Comparison of ENCODE assay signal across 20 cellular contexts in genomic region chr4:156329779-156330178, GRCh38.
DNase-seq lines count a peak whose midpoint lies in the region; ATAC-seq and TF ChIP-seq lines count a peak whose summit lies in the region.
"Had no signal": no experiment of that assay in that cellular context is flagged by ENCODE, and none has a peak within 500 bp of the region (broad histone marks: within the 10 kb centered on the region; RNA-seq: fewer than 3 reads in every experiment).

No MANE protein-coding gene starts in this region.

- no peaks in the 10 kb centered on the region for H3F3A ChIP-seq in GM23248 (ENCODE audit: insufficient read depth)

- no peak overlapping the region for H4K5ac ChIP-seq in mesendoderm (ENCODE audit: low read length)

- H4K8ac ChIP-seq in mesendoderm (ENCODE audit: low read depth, low read length), result no peak overlapping the region

- no peak overlapping the region for H2AK5ac ChIP-seq in mesendoderm (ENCODE audit: low read length)

- no peaks in the 10 kb centered on the region for H3K36me3 Mint-ChIP-seq in T-cell
- H3K36me3 Mint-ChIP-seq: memory B cell had no signal

- H3K9me2 ChIP-seq in GM23248 (ENCODE audit: insufficient read depth), result no peaks in the 10 kb centered on the region

- H3K9ac ChIP-seq in GM23248, result no peak overlapping the region
- H3K9ac ChIP-seq in mesendoderm (ENCODE audit: low read length), result no peak overlapping the region

- CTCF ChIA-PET in T-cell (lab: Charles Lee), result interaction anchor here in 1 of 2 donors (0.6 kb wide), 1 partner anchor 58 kb away, joined by 3 read pairs; no protein-coding TSS in a partner anchor

- H3K4me3 ChIP-seq in GM23248, result no peak overlapping the region
- H3K4me3 ChIP-seq in brain microvascular endothelial cell (ENCODE audit: low read depth, low read length), result no peak overlapping the region
- H3K4me3 ChIP-seq in mesendoderm (ENCODE audit: low read length), result no peak overlapping the region
- no peak overlapping the region for H3K4me3 ChIP-seq in uterus
- no peak overlapping the region for H3K4me3 ChIP-seq in testis
- H3K4me3 ChIP-seq: coronary artery, SJSA1, tibial nerve had no signal

- H3K36me3 ChIP-seq in GM23248 (ENCODE audit: low read depth) (no peaks in the 10 kb centered on the region), brain microvascular endothelial cell (replicated peaks) (no peaks in the 10 kb centered on the region), mesendoderm (ENCODE audit: control insufficient read depth, insufficient read depth, low read length) (no peaks in the 10 kb centered on the region), uterus (no peaks in the 10 kb centered on the region), testis (ENCODE audit: low read depth, missing control alignments) (no peaks in the 10 kb centered on the region)
- H3K36me3 ChIP-seq: right lobe of liver, SJSA1, tibial nerve had no signal

- H2BK15ac ChIP-seq in mesendoderm (replicated peaks; ENCODE audit: low read depth), result peak overlapping the region; percentile 57

- no peak overlapping the region for H2BK5ac ChIP-seq in mesendoderm (ENCODE audit: low read length)

- peak overlapping the region; percentile 13; the same call in 1 of the 2 replicates for H2AFZ ChIP-seq in GM23248

- 24 to 36% methylated on average over 1 of the region's 1 CpG for WGBS in GM23248 (ENCODE audit: low coverage in 1 of 2, low lambda C conversion rate in 2 of 2, missing lambda C conversion rate in 2 of 2), 2 experiments
- no CpG with 5 or more reads among the region's 1 CpG for WGBS in mesendoderm (ENCODE audit: extremely low coverage, insufficient coverage, low lambda C conversion rate)
- WGBS in testis, 2 donors, result 35 to 38% methylated on average over 1 of the region's 1 CpG

- H3K4me2 ChIP-seq in GM23248 (ENCODE audit: unreplicated experiment) (no peak overlapping the region), mesendoderm (ENCODE audit: low read length) (no peak overlapping the region)

- H3K18ac ChIP-seq in mesendoderm (ENCODE audit: low read length), result no peak overlapping the region

- ATAC-seq in GM21423 (IDR thresholded peaks at IDR 0.05; ENCODE audit: unreplicated experiment) (no peak), T-cell (replicated peaks in 1 of 4) (no peak)
- ATAC-seq: activated CD8-positive, alpha-beta T cell treated with anti-CD3 and anti-CD28 coated beads, Interleukin-2, amount 10 ng/mL, durations not matched to agents 7 days and 5 days; activated T-helper 17 cell treated with anti-CD3 and anti-CD28 coated beads, Interleukin-2, amount 50 U/mL, for 72 hours had no signal

- H3K4me1 Mint-ChIP-seq in T-cell, result no peaks in the 10 kb centered on the region
- H3K4me1 Mint-ChIP-seq: activated T-helper 17 cell treated with anti-CD3 and anti-CD28 coated beads, Interleukin-2, amount 50 U/mL, for 72 hours; memory B cell had no signal

- H3K9me3 Mint-ChIP-seq in T-cell, result peaks cover 0 to 4% (median 0%) of the 10 kb centered on the region in 3 donors

- H3K79me2 ChIP-seq in GM23248 (ENCODE audit: insufficient read depth) (no peaks in the 10 kb centered on the region), mesendoderm (ENCODE audit: control insufficient read depth, insufficient read depth, low read length) (no peaks in the 10 kb centered on the region)

- no peak overlapping the region for H2BK120ac ChIP-seq in mesendoderm (ENCODE audit: low read depth, low read length)

- no peak overlapping the region for H3K4ac ChIP-seq in mesendoderm (ENCODE audit: low read depth, low read length)

- no peak overlapping the region for H3K56ac ChIP-seq in mesendoderm (ENCODE audit: low read length)

- no peaks in the 10 kb centered on the region for H3K9me3 ChIP-seq in GM23248 (ENCODE audit: low read depth)
- no peaks in the 10 kb centered on the region for H3K9me3 ChIP-seq in uterus
- no peaks in the 10 kb centered on the region for H3K9me3 ChIP-seq in testis
- H3K9me3 ChIP-seq: right lobe of liver, SJSA1, tibial nerve had no signal

- no peak overlapping the region for H3K23ac ChIP-seq in mesendoderm (ENCODE audit: low read length)

- DNase-seq in GM23248, result peak; percentile 45
- peak; percentile 49 for DNase-seq in NOMO-1 treated with DMSO at 0.1 percent for 48 hours (lab: John Stamatoyannopoulos, UW; ENCODE audit: unreplicated experiment)
- DNase-seq in brain microvascular endothelial cell, result peak; percentile 30
- no peak for DNase-seq in mesendoderm
- no peak for DNase-seq in uterus
- no peak for DNase-seq in testis
- no peak for DNase-seq in T-cell
- DNase-seq: activated CD8-positive, alpha-beta T cell treated with anti-CD3 and anti-CD28 coated beads, Interleukin-2, amount 10 ng/mL, durations not matched to agents 7 days and 5 days; anterior cingulate cortex; DMS 273 treated with DMSO at 0.1 percent for 48 hours; NCI-H2107; NK-92 treated with Interleukin-12 subunit alpha and Interleukin-12 subunit beta, amount 100 ng/mL, for 24 hours; right lobe of liver had no signal

- no peaks in the 10 kb centered on the region; the same call in 1 of the 2 replicates for H3K4me1 ChIP-seq in GM23248 (ENCODE audit: insufficient read depth)
- H3K4me1 ChIP-seq in mesendoderm (ENCODE audit: control insufficient read depth, low read depth, low read length), result no peaks in the 10 kb centered on the region
- no peaks in the 10 kb centered on the region for H3K4me1 ChIP-seq in uterus
- no peaks in the 10 kb centered on the region for H3K4me1 ChIP-seq in testis
- H3K4me1 ChIP-seq: right lobe of liver, tibial nerve had no signal

- intact Hi-C loops in uterus (cut with DNase I; ENCODE audit: low total_unique reads) (no loop called here), testis (cut with DNase I; ENCODE audit: low total_unique reads) (no loop called here)

- H3K27ac ChIP-seq in GM23248 (no peak overlapping the region), brain microvascular endothelial cell (no peak overlapping the region), mesendoderm (ENCODE audit: low read depth, low read length) (no peak overlapping the region), uterus (no peak overlapping the region), testis (no peak overlapping the region)
- H3K27ac ChIP-seq: coronary artery, SJSA1, tibial nerve, VCaP had no signal

- no peak overlapping the region for H3K4me3 Mint-ChIP-seq in T-cell
- H3K4me3 Mint-ChIP-seq: activated CD8-positive, alpha-beta T cell treated with anti-CD3 and anti-CD28 coated beads, Interleukin-2, amount 10 ng/mL, durations not matched to agents 7 days and 5 days; activated T-helper 17 cell treated with anti-CD3 and anti-CD28 coated beads, Interleukin-2, amount 50 U/mL, for 72 hours; memory B cell had no signal

- H3K27me3 ChIP-seq in GM23248 (replicated peaks; ENCODE audit: insufficient read depth), result no peaks in the 10 kb centered on the region
- H3K27me3 ChIP-seq in brain microvascular endothelial cell (replicated peaks), result no peaks in the 10 kb centered on the region
- H3K27me3 ChIP-seq in mesendoderm (ENCODE audit: insufficient read depth, low read length, poor library complexity), result no peaks in the 10 kb centered on the region
- no peaks in the 10 kb centered on the region for H3K27me3 ChIP-seq in uterus
- H3K27me3 ChIP-seq in testis, result no peaks in the 10 kb centered on the region
- H3K27me3 ChIP-seq: right lobe of liver, SJSA1, tibial nerve had no signal

- H3K79me1 ChIP-seq in mesendoderm (ENCODE audit: low read length), result no peaks in the 10 kb centered on the region

- POLR2A ChIA-PET in T-cell (lab: Charles Lee), result no interaction called here

- TF ChIP-seq CTCF in brain microvascular endothelial cell (IDR thresholded peaks at IDR 0.05; ENCODE audit: low read depth, low read length, missing control alignments) (no peak), uterus (IDR thresholded peaks at IDR 0.05) (no peak), testis (IDR thresholded peaks at IDR 0.05) (no peak)

- H4K20me1 ChIP-seq in GM23248 (ENCODE audit: insufficient read depth), result no peaks in the 10 kb centered on the region

- H3K27me3 Mint-ChIP-seq in T-cell, result no peaks in the 10 kb centered on the region
- H3K27me3 Mint-ChIP-seq: activated T-helper 17 cell treated with anti-CD3 and anti-CD28 coated beads, Interleukin-2, amount 50 U/mL, for 72 hours; memory B cell had no signal

- in situ Hi-C loops in GM23248 (cut with MboI) (no loop called here), brain microvascular endothelial cell (cut with HindIII; ENCODE audit: low pct_ligation_motif_present, low sequenced_read_pairs) (no loop called here)

- no peak overlapping the region for H3K27ac Mint-ChIP-seq in T-cell
- H3K27ac Mint-ChIP-seq: activated CD8-positive, alpha-beta T cell treated with anti-CD3 and anti-CD28 coated beads, Interleukin-2, amount 10 ng/mL, durations not matched to agents 7 days and 5 days; activated T-helper 17 cell treated with anti-CD3 and anti-CD28 coated beads, Interleukin-2, amount 50 U/mL, for 72 hours; memory B cell had no signal

- TF ChIP-seq POLR2A in uterus (IDR thresholded peaks at IDR 0.05) (no peak), testis (IDR thresholded peaks at IDR 0.05) (no peak)

Comparison
In these comparisons a context has a peak if more than half of its experiments do, and no peak if none do; other contexts are left out.
1. DNase-seq: peak in GM23248 (single experiment), NOMO-1 treated with DMSO at 0.1 percent for 48 hours (single experiment) and brain microvascular endothelial cell (single experiment); none in mesendoderm (single experiment), uterus (0 of 2), testis (single experiment) and T-cell (0 of 34).